In the genomic region with DNA sequence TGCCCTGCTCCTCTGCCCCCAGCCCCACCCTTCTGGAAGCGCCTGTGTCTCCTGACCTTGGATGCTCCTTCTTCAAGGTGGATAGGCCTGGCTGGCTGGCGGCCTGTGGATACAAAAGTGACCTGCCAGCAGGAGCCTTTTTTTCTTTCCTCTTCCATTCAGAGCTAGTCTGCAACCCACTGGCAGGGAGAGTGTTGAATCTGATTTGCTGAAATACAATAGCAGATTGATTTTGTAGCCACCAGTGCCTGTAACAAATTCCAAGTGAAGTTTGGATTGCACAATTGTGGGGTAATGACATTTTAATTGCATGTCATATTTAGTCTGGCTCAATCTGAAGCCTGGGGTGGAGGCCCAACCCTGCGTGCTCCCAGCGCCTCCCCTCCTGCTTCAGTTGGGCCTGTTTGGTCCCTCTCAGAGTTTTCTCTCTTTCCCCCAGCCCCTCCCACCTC, we compare ENCODE assay signal across 15 cellular contexts.
A peak's percentile ranks its signal among the peaks of the same experiment; 100 is the strongest.
DNase-seq lines count a peak whose midpoint lies in the region; ATAC-seq, FAIRE-seq and TF ChIP-seq lines count a peak whose summit lies in the region.
"Had no signal": no experiment of that assay in that cellular context is flagged by ENCODE, and none has a peak within 500 bp of the region (broad histone marks: within the 10 kb centered on the region; RNA-seq: fewer than 3 reads in every experiment).

No MANE protein-coding gene starts in this region.

- peaks cover 2 to 10% of the 10 kb centered on the region in 2 donors for H3K4me1 Mint-ChIP-seq in effector memory CD8-positive, alpha-beta T cell (ENCODE audit: low read depth in 2 of 2)
- H3K4me1 Mint-ChIP-seq in activated CD4-positive, alpha-beta memory T cell treated with anti-CD3 and anti-CD28 coated beads, Interleukin-2, amount 10 ng/mL, durations not matched to agents 7 days and 5 days: peaks cover 8% of the 10 kb centered on the region

- H3K36me3 Mint-ChIP-seq in effector memory CD8-positive, alpha-beta T cell (ENCODE audit: insufficient read depth): no peaks in the 10 kb centered on the region
- H3K36me3 Mint-ChIP-seq in activated CD4-positive, alpha-beta memory T cell treated with anti-CD3 and anti-CD28 coated beads, Interleukin-2, amount 10 ng/mL, durations not matched to agents 7 days and 5 days (ENCODE audit: low read depth): no peaks in the 10 kb centered on the region

- DNase-seq in AG10803 (ENCODE audit: low read depth): peak; percentile 40
- DNase-seq in IMR-90: no peak
- peak; percentile 35 for DNase-seq in dedifferentiated amniotic fluid mesenchymal stem cell (ENCODE audit: extremely low spot score)
- no peak for DNase-seq in HepG2 (ENCODE audit: low spot score)
- DNase-seq in effector memory CD8-positive, alpha-beta T cell: no peak
- no peak for DNase-seq in UCSD-AML1 (lab: John Stamatoyannopoulos, UW; ENCODE audit: unreplicated experiment)
- DNase-seq in activated CD4-positive, alpha-beta memory T cell treated with anti-CD3 and anti-CD28 coated beads, Interleukin-2, amount 10 ng/mL, durations not matched to agents 7 days and 5 days: no peak
- DNase-seq: activated CD4-positive, alpha-beta T cell treated with anti-CD3 and anti-CD28 coated beads, Interleukin-2, amount 10 ng/mL, durations not matched to agents 24 days and 14 days; brain microvascular endothelial cell; effector memory CD4-positive, alpha-beta T cell; NCI-H2029; T-helper 1 cell had no signal

- H3K36me3 ChIP-seq in IMR-90 (ENCODE audit: control insufficient read depth, insufficient read depth, low read length): no peaks in the 10 kb centered on the region
- no peaks in the 10 kb centered on the region for H3K36me3 ChIP-seq in HepG2 (replicated peaks in 1 of 2; ENCODE audit: control insufficient read depth in 1 of 2, insufficient read depth in 2 of 2, low read length in 2 of 2)
- H3K36me3 ChIP-seq: brain microvascular endothelial cell had no signal

- no peak for FAIRE-seq in HepG2 (lab: Jason Lieb, UNC)

- H3K27ac ChIP-seq in IMR-90 (ENCODE audit: insufficient read depth, low read length) (no peak overlapping the region), HepG2 (ENCODE audit: extremely low read length, insufficient read depth, low read length) (no peak overlapping the region)
- H3K27ac ChIP-seq: brain microvascular endothelial cell, C4-2B had no signal

- H2AFZ ChIP-seq in IMR-90 (replicated peaks; ENCODE audit: low read length, poor library complexity): no peak overlapping the region
- H2AFZ ChIP-seq in HepG2 (ENCODE audit: low read length): no peak overlapping the region

- H3K4me1 ChIP-seq in IMR-90 (ENCODE audit: control insufficient read depth, insufficient read depth, low read length) (peaks cover 14% of the 10 kb centered on the region; the same call in 1 of the 2 replicates), HepG2 (ENCODE audit: insufficient read depth, low read length) (peaks cover 13% of the 10 kb centered on the region)

- TF ChIP-seq EP300 in HepG2 (IDR thresholded peaks at IDR 0.05; ENCODE audit: low read depth in 2 of 2, low read length in 2 of 2) (no peak), HepG2 (CRISPR knock-in tag; IDR thresholded peaks at IDR 0.05; ENCODE audit: borderline replicate concordance) (no peak)

- no peak for TF ChIP-seq POLR2A in IMR-90 (IDR thresholded peaks at IDR 0.05; ENCODE audit: low read depth, low read length)
- no peak for TF ChIP-seq POLR2A in HepG2 (IDR thresholded peaks at IDR 0.05; ENCODE audit: insufficient read depth in 1 of 2, low read depth in 2 of 2, low read length in 2 of 2)

- H3K4me3 Mint-ChIP-seq in effector memory CD8-positive, alpha-beta T cell: no peak overlapping the region
- H3K4me3 Mint-ChIP-seq in activated CD4-positive, alpha-beta memory T cell treated with anti-CD3 and anti-CD28 coated beads, Interleukin-2, amount 10 ng/mL, durations not matched to agents 7 days and 5 days: no peak overlapping the region
- H3K4me3 Mint-ChIP-seq: activated CD4-positive, alpha-beta T cell treated with anti-CD3 and anti-CD28 coated beads, Interleukin-2, amount 10 ng/mL, durations not matched to agents 24 days and 14 days had no signal

- no peaks in the 10 kb centered on the region for H3K79me2 ChIP-seq in HepG2 (ENCODE audit: insufficient read depth, low read length)

- POLR2A ChIA-PET in IMR-90 (lab: Charles Lee; ENCODE audit: unreplicated experiment) (interaction anchor here (0.6 kb wide), 1 partner anchor 43 kb away, joined by 3 read pairs; no protein-coding TSS in a partner anchor), HepG2 (lab: Yijun Ruan, JAX) (no interaction called here)
- POLR2A ChIA-PET in activated CD4-positive, alpha-beta memory T cell treated with anti-CD3 and anti-CD28 coated beads, Interleukin-2, amount 10 ng/mL, durations not matched to agents 7 days and 5 days (lab: Charles Lee): no interaction called here

- H3K9me3 ChIP-seq in IMR-90 (ENCODE audit: control insufficient read depth, insufficient read depth, low read length) (no peaks in the 10 kb centered on the region), HepG2 (ENCODE audit: low read length) (no peaks in the 10 kb centered on the region)

- H2BK20ac ChIP-seq in IMR-90 (ENCODE audit: low read depth, low read length): no peak overlapping the region

- BruUV-seq in IMR-90 (replicated peaks; lab: Mats Ljungman, UMichigan): no TSS peak
- no TSS peak for BruUV-seq in HepG2 (replicated peaks; lab: Mats Ljungman, UMichigan)

- no peaks in the 10 kb centered on the region for H3K9me3 Mint-ChIP-seq in effector memory CD8-positive, alpha-beta T cell
- H3K9me3 Mint-ChIP-seq in activated CD4-positive, alpha-beta memory T cell treated with anti-CD3 and anti-CD28 coated beads, Interleukin-2, amount 10 ng/mL, durations not matched to agents 7 days and 5 days: no peaks in the 10 kb centered on the region
- H3K9me3 Mint-ChIP-seq: activated CD4-positive, alpha-beta T cell treated with anti-CD3 and anti-CD28 coated beads, Interleukin-2, amount 10 ng/mL, durations not matched to agents 24 days and 14 days had no signal

- H3K4me3 ChIP-seq in AG10803 (ENCODE audit: low read length) (no peak overlapping the region), IMR-90 (ENCODE audit: insufficient read depth, low read depth, low read length) (no peak overlapping the region), HepG2 (replicated peaks in 1 of 3; ENCODE audit: insufficient read depth in 1 of 3, low read depth in 2 of 3, low read length in 3 of 3) (no peak overlapping the region)

- no peak overlapping the region for H4K5ac ChIP-seq in IMR-90 (ENCODE audit: low read depth, low read length)

- TF ChIP-seq CTCF in AG10803 (conservative IDR thresholded peaks at IDR 0.05; ENCODE audit: low read length) (no peak), IMR-90 (conservative IDR thresholded peaks at IDR 0.05; ENCODE audit: low read depth, low read length) (no peak), HepG2 (CRISPR knock-in tag; IDR thresholded peaks at IDR 0.05) (no peak)

- no peak overlapping the region for H4K91ac ChIP-seq in IMR-90 (ENCODE audit: insufficient read depth, low read depth, low read length)

- H2BK120ac ChIP-seq in IMR-90 (ENCODE audit: low read depth, low read length): no peak overlapping the region

- H3K79me1 ChIP-seq in IMR-90 (ENCODE audit: low read depth in 1 of 2, low read length in 2 of 2): no peaks in the 10 kb centered on the region

- in situ Hi-C loops in IMR-90 (cut with MboI; ENCODE audit: low sequenced_read_pairs): no loop called here
- in situ Hi-C loops in HepG2 (cut with HindIII; ENCODE audit: extremely low pct_ligation_motif_present, low pct_unique_long_range_greater_than_20kb): no loop called here

- H3K4me2 ChIP-seq in IMR-90 (ENCODE audit: low read depth, low read length): no peak overlapping the region
- no peak overlapping the region for H3K4me2 ChIP-seq in HepG2 (ENCODE audit: low read depth, low read length)

- ATAC-seq in IMR-90 (ENCODE audit: low read depth) (no peak; the same call in 1 of the 2 replicates), HepG2 (no peak), GM18520 (IDR thresholded peaks at IDR 0.05; ENCODE audit: unreplicated experiment) (no peak)
- no peak for ATAC-seq in effector memory CD8-positive, alpha-beta T cell (replicated peaks)

- no peak overlapping the region for H3K23ac ChIP-seq in IMR-90 (ENCODE audit: low read depth, low read length)

- no peak overlapping the region for H2AK9ac ChIP-seq in IMR-90 (replicated peaks; ENCODE audit: low read depth, low read length, poor library complexity)

- H2BK15ac ChIP-seq in IMR-90 (ENCODE audit: low read depth, low read length): no peak overlapping the region

- H3K27me3 ChIP-seq in IMR-90 (ENCODE audit: control insufficient read depth, insufficient read depth, low read length): no peaks in the 10 kb centered on the region; the same call in 1 of the 2 replicates
- peaks cover 1 to 4% of the 10 kb centered on the region in 2 experiments; a peak in 3 of 5 replicates for H3K27me3 ChIP-seq in HepG2 (ENCODE audit: control insufficient read depth in 1 of 2, insufficient read depth in 2 of 2, low read length in 2 of 2)
- H3K27me3 ChIP-seq: brain microvascular endothelial cell had no signal

- H3K9me1 ChIP-seq in IMR-90 (ENCODE audit: insufficient read depth, low read length): no peaks in the 10 kb centered on the region

- no peak overlapping the region for H3K27ac Mint-ChIP-seq in effector memory CD8-positive, alpha-beta T cell
- no peak overlapping the region for H3K27ac Mint-ChIP-seq in activated CD4-positive, alpha-beta memory T cell treated with anti-CD3 and anti-CD28 coated beads, Interleukin-2, amount 10 ng/mL, durations not matched to agents 7 days and 5 days
- H3K27ac Mint-ChIP-seq: activated CD4-positive, alpha-beta T cell treated with anti-CD3 and anti-CD28 coated beads, Interleukin-2, amount 10 ng/mL, durations not matched to agents 24 days and 14 days; progenitor cell of endocrine pancreas had no signal

- no peak overlapping the region for H3K14ac ChIP-seq in IMR-90 (replicated peaks; ENCODE audit: low read depth, low read length)

- no peak overlapping the region for H4K8ac ChIP-seq in IMR-90 (ENCODE audit: low read depth in 2 of 2, low read length in 2 of 2)

- no CpG with 5 or more reads among the region's 4 CpGs for WGBS in IMR-90 (ENCODE audit: extremely low coverage in 2 of 2, insufficient read length in 1 of 2), 2 experiments
- WGBS in HepG2 (ENCODE audit: low lambda C conversion rate): 5% methylated on average over 4 of the region's 4 CpGs

- CTCF ChIA-PET in IMR-90 (lab: Yijun Ruan, JAX): no interaction called here
- CTCF ChIA-PET in HepG2 (lab: Yijun Ruan, JAX; ENCODE audit: low intra/inter-chr PET ratio, low total read pairs): no interaction called here
- CTCF ChIA-PET in activated CD4-positive, alpha-beta memory T cell treated with anti-CD3 and anti-CD28 coated beads, Interleukin-2, amount 10 ng/mL, durations not matched to agents 7 days and 5 days (lab: Charles Lee): no interaction called here

- H3K4ac ChIP-seq in IMR-90 (ENCODE audit: low read depth, low read length): no peak overlapping the region

- no peaks in the 10 kb centered on the region for H4K20me1 ChIP-seq in IMR-90 (ENCODE audit: insufficient read depth, low read length)
- H4K20me1 ChIP-seq in HepG2 (ENCODE audit: insufficient read depth, low read length): no peaks in the 10 kb centered on the region

- no peak overlapping the region for H2BK5ac ChIP-seq in IMR-90 (ENCODE audit: low read depth, low read length, poor library complexity, severe bottlenecking)

- dilution Hi-C loops in IMR-90 (cut with HindIII; ENCODE audit: low sequenced_read_pairs, unreplicated experiment): no loop called here

- H3K9ac ChIP-seq in IMR-90 (ENCODE audit: low read depth, low read length) (no peak overlapping the region), HepG2 (ENCODE audit: insufficient read depth, low read depth, low read length) (no peak overlapping the region)

- peaks cover 16 to 63% of the 10 kb centered on the region in 2 donors for H3K27me3 Mint-ChIP-seq in effector memory CD8-positive, alpha-beta T cell
- H3K27me3 Mint-ChIP-seq in activated CD4-positive, alpha-beta memory T cell treated with anti-CD3 and anti-CD28 coated beads, Interleukin-2, amount 10 ng/mL, durations not matched to agents 7 days and 5 days: peaks cover 2% of the 10 kb centered on the region

- no peak overlapping the region for H2AK5ac ChIP-seq in IMR-90 (ENCODE audit: low read depth, low read length)

- H3K18ac ChIP-seq in IMR-90 (ENCODE audit: low read depth, low read length): no peak overlapping the region

- H3K56ac ChIP-seq in IMR-90 (ENCODE audit: extremely low read depth, insufficient read depth, low read length): no peak overlapping the region

- TF ChIP-seq RAD21 in IMR-90 (IDR thresholded peaks at IDR 0.05; ENCODE audit: low read length) (no peak), HepG2 (CRISPR knock-in tag; IDR thresholded peaks at IDR 0.05) (no peak)

- intact Hi-C loops in IMR-90 (cut with micrococcal nuclease) (loop anchor here (10.0 kb wide), 1 partner anchor 196 kb away; no protein-coding TSS in a partner anchor), HepG2 (cut with micrococcal nuclease; ENCODE audit: unreplicated experiment) (no loop called here)

Comparison
In these comparisons a context has a peak if more than half of its experiments do, and no peak if none do; other contexts are left out.
1. DNase-seq: peak in AG10803 (single experiment) and dedifferentiated amniotic fluid mesenchymal stem cell (single experiment); none in IMR-90 (single experiment), HepG2 (single experiment), effector memory CD8-positive, alpha-beta T cell (0 of 3), UCSD-AML1 (single experiment) and activated CD4-positive, alpha-beta memory T cell treated with anti-CD3 and anti-CD28 coated beads, Interleukin-2, amount 10 ng/mL, durations not matched to agents 7 days and 5 days (single experiment).